ENCODE assay signal across 13 cellular contexts in the genomic region with DNA sequence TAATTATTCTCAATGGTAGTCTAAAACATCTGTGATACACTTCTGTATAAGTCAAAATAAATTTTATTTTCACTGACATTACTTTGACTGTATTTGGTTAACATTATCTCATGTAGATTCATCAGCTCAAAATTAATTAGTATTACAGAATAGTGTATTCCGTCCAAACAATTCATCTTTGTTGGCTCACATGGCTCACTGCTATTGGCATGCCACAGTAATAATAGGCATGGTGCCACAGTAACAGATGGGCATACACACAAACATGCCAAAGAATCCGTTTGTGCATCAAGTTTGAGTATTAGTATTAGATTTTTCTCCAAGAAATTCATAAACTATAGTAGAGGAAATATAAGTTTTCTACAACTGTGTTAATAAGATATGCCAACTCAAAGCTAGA.
"Had no signal": no experiment of that assay in that cellular context is flagged by ENCODE, and none has a peak within 500 bp of the region (broad histone marks: within the 10 kb centered on the region; RNA-seq: fewer than 3 reads in every experiment).

No MANE protein-coding gene starts in this region.

- H3K27me3 ChIP-seq: upper lobe of left lung had no signal

- H3K36me3 ChIP-seq: upper lobe of left lung had no signal

- H3K27ac ChIP-seq: upper lobe of left lung had no signal

- FAIRE-seq: small intestine had no signal

- ATAC-seq: activated CD8-positive, alpha-beta T cell treated with anti-CD3 and anti-CD28 coated beads, Interleukin-2, amount 10 ng/mL, durations not matched to agents 7 days and 5 days; right cardiac atrium; stimulated activated naive CD8-positive, alpha-beta T cell treated with anti-CD3 and anti-CD28 coated beads, Interleukin-15, Interleukin-2, amounts not matched to agents 100 U/mL and 50 U/mL, for 24 hours had no signal

- DNase-seq: activated B cell treated with CpG ODN at 0.5 μM for 24 hours; activated CD4-positive, alpha-beta T cell treated with anti-CD3 and anti-CD28 coated beads, Interleukin-2, amount 10 ng/mL, durations not matched to agents 24 days and 14 days; activated CD8-positive, alpha-beta memory T cell treated with anti-CD3 and anti-CD28 coated beads, Interleukin-2, amount 50 U/mL, for 4 hours; activated CD8-positive, alpha-beta T cell treated with anti-CD3 and anti-CD28 coated beads, Interleukin-2, amount 10 ng/mL, durations not matched to agents 7 days and 5 days; activated gamma-delta T cell treated with Interleukin-2 at 50 U/mL for 16 hours; activated T-cell treated with anti-CD3 and anti-CD28 coated beads, Interleukin-2, amount 50 U/mL, for 48 hours; amniotic stem cell; erythroblast; mesendoderm; right cardiac atrium; small intestine; stimulated activated naive CD8-positive, alpha-beta T cell treated with anti-CD3 and anti-CD28 coated beads, Interleukin-15, Interleukin-2, amounts not matched to agents 100 U/mL and 50 U/mL, for 24 hours had no signal

- H3K4me3 ChIP-seq: upper lobe of left lung had no signal
